In genomic region chr19:15330801-15331418, GRCh38 we compare ENCODE assay signal across 8 cellular contexts. TPM values are rescaled to one million over a fixed set of nuclear protein-coding genes. Genes with fewer than 3 reads are reported as not detected.
A peak's percentile ranks its signal among the peaks of the same experiment; 100 is the strongest.
DNase-seq lines count a peak whose midpoint lies in the region; ATAC-seq and TF ChIP-seq lines count a peak whose summit lies in the region.

No MANE protein-coding gene starts in this region.

- ATAC-seq in body of pancreas (no peak), left colon (peak; percentile 34)

- peaks cover 2% of the 10 kb centered on the region; the same call in 1 of the 2 replicates for H3K9me3 ChIP-seq in Caco-2
- H3K9me3 ChIP-seq in body of pancreas = no peaks in the 10 kb centered on the region
- H3K9me3 ChIP-seq in suprapubic skin = no peaks in the 10 kb centered on the region

- H3K4me1 Mint-ChIP-seq in Caco-2 (ENCODE audit: low read depth, unreplicated experiment) = peaks cover 26% of the 10 kb centered on the region

- H3K27ac ChIP-seq in body of pancreas (peak overlapping the region; percentile 84 to 99 (median 92)), suprapubic skin (peak overlapping the region; percentile 98)

- H3K27ac Mint-ChIP-seq in Caco-2 (ENCODE audit: unreplicated experiment) = peak overlapping the region; percentile 70

- TF ChIP-seq CTCF in Caco-2 (IDR thresholded peaks at IDR 0.05; ENCODE audit: insufficient read depth in 1 of 2, low read depth in 1 of 2, low read length in 1 of 2, severe bottlenecking in 1 of 2, unreplicated experiment in 1 of 2) = no peak
- TF ChIP-seq CTCF in body of pancreas (IDR thresholded peaks at IDR 0.05) = no peak
- no peak for TF ChIP-seq CTCF in suprapubic skin (IDR thresholded peaks at IDR 0.05)

- no peak for TF ChIP-seq EP300 in suprapubic skin (IDR thresholded peaks at IDR 0.05)

- POLR2A ChIA-PET in Caco-2 (lab: Charles Lee) = no interaction called here

- no peaks in the 10 kb centered on the region for H3K9me3 Mint-ChIP-seq in Caco-2 (ENCODE audit: unreplicated experiment)

- DNase-seq in Caco-2 = no peak
- DNase-seq in LoVo (ENCODE audit: low spot score) = peak; percentile 25
- DNase-seq in body of pancreas = peak in 3 of 4 donors; percentile 26 to 37 (median 35)
- no peak for DNase-seq in left colon
- DNase-seq in suprapubic skin (ENCODE audit: low spot score in 2 of 2) = no peak
- DNase-seq in SIG-M5 (lab: John Stamatoyannopoulos, UW) = no peak
- DNase-seq in stimulated activated CD4-positive, alpha-beta T cell treated with anti-CD3 and anti-CD28 coated beads, Interleukin-4, amount 100 ng/mL, for 24 hours = no peak
- DNase-seq in T-helper 9 cell = no peak

- H3K4me3 Mint-ChIP-seq in Caco-2 (ENCODE audit: unreplicated experiment) = peak overlapping the region; percentile 78

- TF ChIP-seq POLR2A in body of pancreas (IDR thresholded peaks at IDR 0.05) (no peak), suprapubic skin (IDR thresholded peaks at IDR 0.05) (no peak)

- CTCF ChIA-PET in Caco-2 (lab: Charles Lee) = no interaction called here

- peak overlapping the region; percentile 100 for H3K4me3 ChIP-seq in Caco-2 (ENCODE audit: low read depth, low read length)
- peak overlapping the region; percentile 54 to 76 for H3K4me3 ChIP-seq in body of pancreas
- H3K4me3 ChIP-seq in suprapubic skin = peak overlapping the region; percentile 95

- 3 to 5% methylated on average over 17 of the region's 17 CpGs for WGBS in body of pancreas, 2 donors
- WGBS in suprapubic skin = 2% methylated on average over 17 of the region's 17 CpGs

- peaks cover 40% of the 10 kb centered on the region for H3K36me3 Mint-ChIP-seq in Caco-2 (ENCODE audit: insufficient read depth, unreplicated experiment)

- H3K36me3 ChIP-seq in Caco-2 (ENCODE audit: control insufficient read depth, insufficient read depth, low read length) (no peaks in the 10 kb centered on the region), body of pancreas (replicated peaks in 1 of 2; ENCODE audit: insufficient read depth in 1 of 2, low read depth in 2 of 2) (no peaks in the 10 kb centered on the region), suprapubic skin (no peaks in the 10 kb centered on the region)

- H3K27me3 ChIP-seq in Caco-2 (replicated peaks; ENCODE audit: control insufficient read depth, insufficient read depth, low read length) (no peaks in the 10 kb centered on the region), body of pancreas (no peaks in the 10 kb centered on the region), suprapubic skin (no peaks in the 10 kb centered on the region)

- BruUV-seq in Caco-2 (replicated peaks; lab: Mats Ljungman, UMichigan) = TSS peak; percentile 30

- H3K27me3 Mint-ChIP-seq in Caco-2 (ENCODE audit: insufficient read depth, unreplicated experiment) = no peaks in the 10 kb centered on the region

- intact Hi-C loops in Caco-2 (cut with micrococcal nuclease; ENCODE audit: unreplicated experiment) (loop anchor here (2.0 to 5.0 kb wide), 3 partner anchors 34 to 49 kb away; partner anchors contain the start of gene AKAP8), body of pancreas (cut with DNase I) (no loop called here), left colon (cut with DNase I, micrococcal nuclease) (no loop called here)

- H3K4me1 ChIP-seq in Caco-2 (peaks cover 35% of the 10 kb centered on the region), body of pancreas (peaks cover 68% of the 10 kb centered on the region), suprapubic skin (peaks cover 60% of the 10 kb centered on the region)

RNA-seq across cellular contexts. Expression of gene BRD4, which starts 1.4 kb away (rescaled TPM):
- total RNA-seq in Caco-2 (2022) (154 and 170 TPM in 2 replicates), body of pancreas (10 to 100 TPM; 15.3 to 33.6 TPM), left colon (10 to 100 TPM; 64.6 to 90.7 TPM), suprapubic skin (100 to 1,000 TPM in 1 of 4 donors, 10 to 100 TPM in 3; 54.8 to 111 (median 68.3) TPM)

RNA-seq across cellular contexts. Expression of gene AKAP8, which starts 48.7 kb away (rescaled TPM):
- total RNA-seq in Caco-2 (2022) (53.5 and 53.7 TPM in 2 replicates), body of pancreas (10 to 100 TPM; 11.2 to 19.4 TPM), left colon (10 to 100 TPM; 38.3 to 44.3 TPM), suprapubic skin (10 to 100 TPM; 25.3 to 77.9 (median 41.6) TPM)

Comparison
In these comparisons a context has a peak if more than half of its experiments do, and no peak if none do; other contexts are left out.
1. DNase-seq: peak in LoVo (single experiment) and body of pancreas (3 of 4); none in Caco-2 (0 of 2), left colon (0 of 2), suprapubic skin (0 of 2), SIG-M5 (single experiment), stimulated activated CD4-positive, alpha-beta T cell treated with anti-CD3 and anti-CD28 coated beads, Interleukin-4, amount 100 ng/mL, for 24 hours (single experiment) and T-helper 9 cell (single experiment).
2. Peak in every context shown above with its lines, with median percentiles within 50 percentile points of each other: H3K4me3 ChIP-seq.